In genomic region chr22:36378080-36378788, GRCh38 we compare ENCODE assay signal across 2 cellular contexts.
TF ChIP-seq lines count a peak whose summit lies in the region.

No MANE protein-coding gene starts in this region.

TF ChIP-seq in liver, 16 proteins besides CTCF, POLR2A, EP300 and RAD21 (continued from another document):
- no peak for TF ChIP-seq RXRA (IDR thresholded peaks at IDR 0.05)
- TF ChIP-seq, protein P1, sequence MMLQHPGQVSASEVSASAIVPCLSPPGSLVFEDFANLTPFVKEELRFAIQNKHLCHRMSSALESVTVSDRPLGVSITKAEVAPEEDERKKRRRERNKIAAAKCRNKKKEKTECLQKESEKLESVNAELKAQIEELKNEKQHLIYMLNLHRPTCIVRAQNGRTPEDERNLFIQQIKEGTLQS (IDR thresholded peaks at IDR 0.05), result no peak

TF ChIP-seq in HepG2, 621 proteins besides CTCF, POLR2A, EP300 and RAD21 (continued from another document):
- TF ChIP-seq, protein P2, sequence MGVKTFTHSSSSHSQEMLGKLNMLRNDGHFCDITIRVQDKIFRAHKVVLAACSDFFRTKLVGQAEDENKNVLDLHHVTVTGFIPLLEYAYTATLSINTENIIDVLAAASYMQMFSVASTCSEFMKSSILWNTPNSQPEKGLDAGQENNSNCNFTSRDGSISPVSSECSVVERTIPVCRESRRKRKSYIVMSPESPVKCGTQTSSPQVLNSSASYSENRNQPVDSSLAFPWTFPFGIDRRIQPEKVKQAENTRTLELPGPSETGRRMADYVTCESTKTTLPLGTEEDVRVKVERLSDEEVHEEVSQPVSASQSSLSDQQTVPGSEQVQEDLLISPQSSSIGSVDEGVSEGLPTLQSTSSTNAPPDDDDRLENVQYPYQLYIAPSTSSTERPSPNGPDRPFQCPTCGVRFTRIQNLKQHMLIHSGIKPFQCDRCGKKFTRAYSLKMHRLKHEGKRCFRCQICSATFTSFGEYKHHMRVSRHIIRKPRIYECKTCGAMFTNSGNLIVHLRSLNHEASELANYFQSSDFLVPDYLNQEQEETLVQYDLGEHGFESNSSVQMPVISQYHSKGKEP (CRISPR knock-in tag; IDR thresholded peaks at IDR 0.05), result no peak
- no peak for TF ChIP-seq MTF1 (CRISPR knock-in tag; IDR thresholded peaks at IDR 0.05)
- no peak for TF ChIP-seq ZNF788 (CRISPR knock-in tag; IDR thresholded peaks at IDR 0.05; ENCODE audit: borderline replicate concordance)
- no peak for TF ChIP-seq RXRB (CRISPR knock-in tag; IDR thresholded peaks at IDR 0.05; ENCODE audit: borderline replicate concordance)
- TF ChIP-seq DBP (CRISPR knock-in tag; IDR thresholded peaks at IDR 0.05; ENCODE audit: not compliant biosample characterization), result no peak
- no peak for TF ChIP-seq ZNF543 (CRISPR knock-in tag; IDR thresholded peaks at IDR 0.05)
- TF ChIP-seq, protein P3, sequence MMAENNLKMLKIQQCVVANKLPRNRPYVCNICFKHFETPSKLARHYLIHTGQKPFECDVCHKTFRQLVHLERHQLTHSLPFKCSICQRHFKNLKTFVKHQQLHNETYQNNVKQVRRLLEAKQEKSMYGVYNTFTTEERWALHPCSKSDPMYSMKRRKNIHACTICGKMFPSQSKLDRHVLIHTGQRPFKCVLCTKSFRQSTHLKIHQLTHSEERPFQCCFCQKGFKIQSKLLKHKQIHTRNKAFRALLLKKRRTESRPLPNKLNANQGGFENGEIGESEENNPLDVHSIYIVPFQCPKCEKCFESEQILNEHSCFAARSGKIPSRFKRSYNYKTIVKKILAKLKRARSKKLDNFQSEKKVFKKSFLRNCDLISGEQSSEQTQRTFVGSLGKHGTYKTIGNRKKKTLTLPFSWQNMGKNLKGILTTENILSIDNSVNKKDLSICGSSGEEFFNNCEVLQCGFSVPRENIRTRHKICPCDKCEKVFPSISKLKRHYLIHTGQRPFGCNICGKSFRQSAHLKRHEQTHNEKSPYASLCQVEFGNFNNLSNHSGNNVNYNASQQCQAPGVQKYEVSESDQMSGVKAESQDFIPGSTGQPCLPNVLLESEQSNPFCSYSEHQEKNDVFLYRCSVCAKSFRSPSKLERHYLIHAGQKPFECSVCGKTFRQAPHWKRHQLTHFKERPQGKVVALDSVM (CRISPR knock-in tag; IDR thresholded peaks at IDR 0.05), result no peak
- TF ChIP-seq ZNF281 (CRISPR knock-in tag; IDR thresholded peaks at IDR 0.05; ENCODE audit: borderline replicate concordance), result no peak
- no peak for TF ChIP-seq HNRNPK (IDR thresholded peaks at IDR 0.05; ENCODE audit: low read depth, low read length, poor library complexity, severe bottlenecking)
